11 cellular contexts compared by ENCODE assay signal in genomic region chr3:59425371-59425770, GRCh38.
DNase-seq lines count a peak whose midpoint lies in the region; ATAC-seq, FAIRE-seq and TF ChIP-seq lines count a peak whose summit lies in the region.
"Had no signal": no experiment of that assay in that cellular context is flagged by ENCODE, and none has a peak within 500 bp of the region (broad histone marks: within the 10 kb centered on the region; RNA-seq: fewer than 3 reads in every experiment).

No MANE protein-coding gene starts in this region.

- H3K27me3 ChIP-seq in foreskin keratinocyte, result no peaks in the 10 kb centered on the region
- H3K27me3 ChIP-seq: cardiac muscle cell had no signal

- H3K9me3 Mint-ChIP-seq in activated naive CD4-positive, alpha-beta T cell treated with anti-CD3 and anti-CD28 coated beads, Interleukin-2, amount 10 ng/mL, durations not matched to agents 7 days and 5 days, result peaks cover 2% of the 10 kb centered on the region
- no peaks in the 10 kb centered on the region for H3K9me3 Mint-ChIP-seq in activated T-helper 17 cell treated with anti-CD3 and anti-CD28 coated beads, Interleukin-2, amount 50 U/mL, for 72 hours
- H3K9me3 Mint-ChIP-seq in type B pancreatic cell (no peaks in the 10 kb centered on the region), natural killer cell (no peaks in the 10 kb centered on the region)

- H3K27ac ChIP-seq in foreskin keratinocyte, result peak overlapping the region; percentile 67
- H3K27ac ChIP-seq in kidney (ENCODE audit: low read depth in 2 of 2, low read length in 2 of 2), result no peak overlapping the region
- H3K27ac ChIP-seq: C4-2B, cardiac muscle cell had no signal

- intact Hi-C loops in kidney (cut with DNase I), result no loop called here
- intact Hi-C loops in natural killer cell (cut with micrococcal nuclease), result no loop called here

- H3K4me1 Mint-ChIP-seq in activated naive CD4-positive, alpha-beta T cell treated with anti-CD3 and anti-CD28 coated beads, Interleukin-2, amount 10 ng/mL, durations not matched to agents 7 days and 5 days, result peaks cover 47% of the 10 kb centered on the region
- H3K4me1 Mint-ChIP-seq in activated T-helper 17 cell treated with anti-CD3 and anti-CD28 coated beads, Interleukin-2, amount 50 U/mL, for 72 hours, result peaks cover 53% of the 10 kb centered on the region
- H3K4me1 Mint-ChIP-seq in type B pancreatic cell (ENCODE audit: unreplicated experiment), result peaks cover 13% of the 10 kb centered on the region
- peaks cover 40 to 47% of the 10 kb centered on the region in 2 donors for H3K4me1 Mint-ChIP-seq in natural killer cell

- no peak overlapping the region for H3K9ac ChIP-seq in kidney (ENCODE audit: low read length in 2 of 2)

- peaks cover 13% of the 10 kb centered on the region for H3K4me1 ChIP-seq in foreskin keratinocyte
- no peaks in the 10 kb centered on the region for H3K4me1 ChIP-seq in kidney (ENCODE audit: control insufficient read depth in 1 of 2, insufficient read depth in 1 of 2, low read depth in 1 of 2, low read length in 2 of 2)

- H3K27me3 Mint-ChIP-seq in activated naive CD4-positive, alpha-beta T cell treated with anti-CD3 and anti-CD28 coated beads, Interleukin-2, amount 10 ng/mL, durations not matched to agents 7 days and 5 days, result no peaks in the 10 kb centered on the region
- H3K27me3 Mint-ChIP-seq in activated T-helper 17 cell treated with anti-CD3 and anti-CD28 coated beads, Interleukin-2, amount 50 U/mL, for 72 hours, result peaks cover 3% of the 10 kb centered on the region
- peaks cover 24% of the 10 kb centered on the region for H3K27me3 Mint-ChIP-seq in type B pancreatic cell
- peaks cover 32 to 39% of the 10 kb centered on the region in 2 donors for H3K27me3 Mint-ChIP-seq in natural killer cell (ENCODE audit: low read depth in 2 of 2)

- CTCF ChIA-PET in activated naive CD4-positive, alpha-beta T cell treated with anti-CD3 and anti-CD28 coated beads, Interleukin-2, amount 10 ng/mL, durations not matched to agents 7 days and 5 days (lab: Charles Lee), result interaction anchor here (0.8 to 1.9 kb wide), 4 partner anchors 19 to 213 kb away, joined by 3 to 8 read pairs (median 4); no protein-coding TSS in a partner anchor

- H3K4me3 Mint-ChIP-seq in activated naive CD4-positive, alpha-beta T cell treated with anti-CD3 and anti-CD28 coated beads, Interleukin-2, amount 10 ng/mL, durations not matched to agents 7 days and 5 days, result no peak overlapping the region
- H3K4me3 Mint-ChIP-seq in activated T-helper 17 cell treated with anti-CD3 and anti-CD28 coated beads, Interleukin-2, amount 50 U/mL, for 72 hours, result peak overlapping the region; percentile 36
- no peak overlapping the region for H3K4me3 Mint-ChIP-seq in type B pancreatic cell
- no peak overlapping the region for H3K4me3 Mint-ChIP-seq in natural killer cell

- no peak overlapping the region for H3K4me3 ChIP-seq in kidney (ENCODE audit: low read length in 2 of 2)
- H3K4me3 ChIP-seq: cardiac muscle cell had no signal

- DNase-seq in activated naive CD4-positive, alpha-beta T cell treated with anti-CD3 and anti-CD28 coated beads, Interleukin-2, amount 10 ng/mL, durations not matched to agents 7 days and 5 days, result no peak
- no peak for DNase-seq in activated naive CD4-positive, alpha-beta T cell treated with Interleukin-2 at 50 U/mL for 16 hours
- peak; percentile 54 to 76 for DNase-seq in foreskin keratinocyte
- DNase-seq in type B pancreatic cell (ENCODE audit: extremely low spot score, unreplicated experiment), result no peak
- no peak for DNase-seq in NCI-H1092 (lab: John Stamatoyannopoulos, UW)
- DNase-seq in kidney, result no peak
- no peak for DNase-seq in natural killer cell
- DNase-seq: NCI-H1105 had no signal

- H3K9me3 ChIP-seq in kidney (ENCODE audit: control insufficient read depth in 1 of 2, low read length in 2 of 2), result no peaks in the 10 kb centered on the region

- FAIRE-seq in kidney (lab: Jason Lieb, UNC), result no peak

- TF ChIP-seq CTCF in foreskin keratinocyte (conservative IDR thresholded peaks at IDR 0.05) (no peak), type B pancreatic cell (conservative IDR thresholded peaks at IDR 0.05) (no peak), kidney (IDR thresholded peaks at IDR 0.05; ENCODE audit: borderline replicate concordance, extremely low read depth, insufficient read depth) (no peak), natural killer cell (IDR thresholded peaks at IDR 0.05) (no peak)

- no peak for ATAC-seq in activated T-helper 17 cell treated with anti-CD3 and anti-CD28 coated beads, Interleukin-2, amount 50 U/mL, for 72 hours (replicated peaks)
- no peak for ATAC-seq in foreskin keratinocyte
- no peak for ATAC-seq in natural killer cell

- H3K36me3 ChIP-seq in kidney (ENCODE audit: control insufficient read depth in 1 of 2, insufficient read depth in 2 of 2, low read length in 2 of 2), result no peaks in the 10 kb centered on the region
- H3K36me3 ChIP-seq: cardiac muscle cell had no signal

- no peaks in the 10 kb centered on the region for H3K36me3 Mint-ChIP-seq in activated naive CD4-positive, alpha-beta T cell treated with anti-CD3 and anti-CD28 coated beads, Interleukin-2, amount 10 ng/mL, durations not matched to agents 7 days and 5 days
- no peaks in the 10 kb centered on the region for H3K36me3 Mint-ChIP-seq in activated T-helper 17 cell treated with anti-CD3 and anti-CD28 coated beads, Interleukin-2, amount 50 U/mL, for 72 hours (ENCODE audit: low read depth)
- no peaks in the 10 kb centered on the region for H3K36me3 Mint-ChIP-seq in type B pancreatic cell
- H3K36me3 Mint-ChIP-seq in natural killer cell, result no peaks in the 10 kb centered on the region

- peak overlapping the region; percentile 80 for H3K27ac Mint-ChIP-seq in activated naive CD4-positive, alpha-beta T cell treated with anti-CD3 and anti-CD28 coated beads, Interleukin-2, amount 10 ng/mL, durations not matched to agents 7 days and 5 days
- H3K27ac Mint-ChIP-seq in activated T-helper 17 cell treated with anti-CD3 and anti-CD28 coated beads, Interleukin-2, amount 50 U/mL, for 72 hours, result peak overlapping the region; percentile 18
- H3K27ac Mint-ChIP-seq in type B pancreatic cell, result peak overlapping the region; percentile 13
- peak overlapping the region in 1 of 2 donors; percentile 74 for H3K27ac Mint-ChIP-seq in natural killer cell

Comparison
In these comparisons a context has a peak if more than half of its experiments do, and no peak if none do; other contexts are left out.
1. DNase-seq: peak in foreskin keratinocyte (2 of 2); none in activated naive CD4-positive, alpha-beta T cell treated with anti-CD3 and anti-CD28 coated beads, Interleukin-2, amount 10 ng/mL, durations not matched to agents 7 days and 5 days (single experiment), activated naive CD4-positive, alpha-beta T cell treated with Interleukin-2 at 50 U/mL for 16 hours (single experiment), type B pancreatic cell (single experiment), NCI-H1092 (single experiment), kidney (single experiment) and natural killer cell (single experiment).